In the genomic region with DNA sequence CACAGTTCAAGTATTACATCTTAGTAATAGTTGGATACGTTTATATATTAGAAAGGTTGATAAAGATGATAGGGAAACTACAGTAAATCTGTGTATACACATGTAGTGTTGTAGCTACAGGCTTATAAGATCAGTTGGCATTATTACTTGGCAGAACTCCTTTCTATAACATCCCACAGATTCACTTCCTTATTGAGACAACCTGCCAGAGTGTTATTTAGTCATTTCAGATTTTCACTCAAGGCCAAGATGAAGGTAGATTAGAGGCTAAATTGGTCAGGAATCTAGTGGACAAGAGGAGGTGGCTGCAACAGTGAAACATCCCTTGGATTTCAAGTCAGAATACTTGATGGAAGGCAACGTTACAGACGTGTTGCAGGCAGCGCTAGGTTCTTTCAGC, we compare ENCODE assay signal across 14 cellular contexts.
"Had no signal": no experiment of that assay in that cellular context is flagged by ENCODE, and none has a peak within 500 bp of the region (broad histone marks: within the 10 kb centered on the region; RNA-seq: fewer than 3 reads in every experiment).

No MANE protein-coding gene starts in this region.

- DNase-seq: activated CD4-positive, alpha-beta memory T cell treated with anti-CD3 and anti-CD28 coated beads for 36 hours; activated T-cell treated with anti-CD3 and anti-CD28 coated beads for 4 hours; amygdala; effector memory CD8-positive, alpha-beta T cell; midbrain; stimulated activated CD4-positive, alpha-beta T cell treated with anti-CD3 and anti-CD28 coated beads, Interleukin-2, amount 100 ng/mL, for 24 hours; stimulated activated naive CD4-positive, alpha-beta T cell treated with Interleukin-2 at 50 U/mL for 16 hours; thyroid gland had no signal

- H3K4me1 ChIP-seq: prostate gland, right atrium auricular region, thyroid gland had no signal

- FAIRE-seq: islet of Langerhans, TTC549, urothelium cell line had no signal

- H3K27me3 ChIP-seq: cardiac muscle cell, right atrium auricular region, thyroid gland had no signal

- H3K27ac ChIP-seq: cardiac muscle cell, prostate gland, thyroid gland had no signal

- H3K4me3 ChIP-seq: cardiac muscle cell, prostate gland, right atrium auricular region, thyroid gland had no signal

- ATAC-seq: effector memory CD8-positive, alpha-beta T cell had no signal

- H3K9me3 ChIP-seq: prostate gland, right atrium auricular region, thyroid gland had no signal

- H3K36me3 ChIP-seq: cardiac muscle cell, prostate gland, right atrium auricular region, thyroid gland had no signal
